9 cellular contexts compared by ENCODE assay signal in genomic region chr10:69335063-69335587, GRCh38. TPM values are rescaled to one million over a fixed set of nuclear protein-coding genes. Genes with fewer than 3 reads are reported as not detected.
DNase-seq lines count a peak whose midpoint lies in the region; ATAC-seq, FAIRE-seq and TF ChIP-seq lines count a peak whose summit lies in the region.
"Had no signal": no experiment of that assay in that cellular context is flagged by ENCODE, and none has a peak within 500 bp of the region (broad histone marks: within the 10 kb centered on the region; RNA-seq: fewer than 3 reads in every experiment).

No MANE protein-coding gene starts in this region.

- peaks cover 16% of the 10 kb centered on the region; the same call in 1 of the 2 replicates for H3K79me1 ChIP-seq in H1 (ENCODE audit: low read depth, low read length)

- H3K9me3 ChIP-seq in H1 (ENCODE audit: insufficient read depth in 2 of 2, low read depth in 1 of 2, low read length in 1 of 2) (no peaks in the 10 kb centered on the region), pancreas (no peaks in the 10 kb centered on the region), MM.1S (replicated peaks; ENCODE audit: insufficient read depth, low read length) (no peaks in the 10 kb centered on the region)

- intact Hi-C loops in pancreas (cut with DNase I) = no loop called here

- H3K4me3 Mint-ChIP-seq in T-helper 1 cell treated with Interleukin-12 subunit alpha and Interleukin-12 subunit beta and Interleukin-4 antibody, amounts not matched to agents 30 μg/mL and 1 μg/mL, for 36 hours = peak overlapping the region; percentile 56

- H4K91ac ChIP-seq in H1 (replicated peaks; ENCODE audit: insufficient read length, low read length) = peak overlapping the region; percentile 39

- peak overlapping the region; percentile 22 for H2BK5ac ChIP-seq in H1 (ENCODE audit: low read depth, low read length)

- no peak overlapping the region for H2BK120ac ChIP-seq in H1 (replicated peaks; ENCODE audit: low read depth, low read length)

- no peaks in the 10 kb centered on the region for H3K27me3 Mint-ChIP-seq in T-helper 1 cell treated with Interleukin-12 subunit alpha and Interleukin-12 subunit beta and Interleukin-4 antibody, amounts not matched to agents 30 μg/mL and 1 μg/mL, for 36 hours (ENCODE audit: low read depth)

- H3K4ac ChIP-seq in H1 (replicated peaks; ENCODE audit: insufficient read length, low read depth, low read length) = peak overlapping the region; percentile 19

- H3K79me2 ChIP-seq in H1 (ENCODE audit: control insufficient read depth in 1 of 2, insufficient read depth in 2 of 2, low read length in 2 of 2) = peaks cover 42 to 97% of the 10 kb centered on the region in 2 experiments
- no peaks in the 10 kb centered on the region for H3K79me2 ChIP-seq in MM.1S (ENCODE audit: low read length)

- H4K8ac ChIP-seq in H1 (ENCODE audit: extremely low read depth, insufficient read depth, low read length) = peak overlapping the region; percentile 60

- H2AFZ ChIP-seq in H1 (ENCODE audit: low read length) (no peak overlapping the region), MM.1S (ENCODE audit: low read length) (no peak overlapping the region)

- H3K4me3 ChIP-seq in H1 (ENCODE audit: extremely low read depth in 1 of 4, insufficient read depth in 2 of 4, low read depth in 3 of 4, low read length in 4 of 4) (no peak overlapping the region), pancreas (no peak overlapping the region), MM.1S (ENCODE audit: low read length) (no peak overlapping the region)

- no peaks in the 10 kb centered on the region for H4K20me1 ChIP-seq in H1 (replicated peaks in 1 of 2; ENCODE audit: control insufficient read depth in 1 of 2, insufficient read depth in 2 of 2, low read length in 2 of 2)
- no peaks in the 10 kb centered on the region for H4K20me1 ChIP-seq in MM.1S (ENCODE audit: insufficient read depth, low read length)

- no peak overlapping the region for H3K56ac ChIP-seq in H1 (replicated peaks; ENCODE audit: insufficient read length, low read depth, low read length)

- POLR2A ChIA-PET in H1 (lab: Charles Lee; ENCODE audit: partially characterized antibody) = interaction anchor here (0.9 to 1.4 kb wide), 4 partner anchors 8 to 16 kb away, joined by 3 to 7 read pairs (median 4); no protein-coding TSS in a partner anchor
- POLR2A ChIA-PET in HEK293T (lab: Yijun Ruan, JAX) = no interaction called here

- 87% methylated on average over 12 of the region's 13 CpGs; no CpG with 5 or more reads in 1 of the 2 experiments for WGBS in H1 (ENCODE audit: extremely low coverage in 1 of 2, insufficient coverage in 1 of 2, insufficient read length in 1 of 2, insufficient replicate concordance in 2 of 2, low coverage in 1 of 2, low lambda C conversion rate in 2 of 2, missing lambda C conversion rate in 1 of 2), 2 experiments
- 82 to 83% methylated on average over 13 of the region's 13 CpGs for WGBS in pancreas, 2 donors

- no peak for TF ChIP-seq EP300 in H1 (IDR thresholded peaks at IDR 0.05; ENCODE audit: borderline replicate concordance in 1 of 2, low read depth in 2 of 2, low read length in 2 of 2)

- H3K18ac ChIP-seq in H1 (ENCODE audit: extremely low read depth, low read length) = peak overlapping the region; percentile 15

- H2AK5ac ChIP-seq in H1 (ENCODE audit: low read depth, low read length) = peak overlapping the region; percentile 87; the same call in 1 of the 2 replicates

- peaks cover 22 to 51% (median 42%) of the 10 kb centered on the region in 4 experiments for H3K4me1 ChIP-seq in H1 (replicated peaks in 1 of 4; ENCODE audit: control insufficient read depth in 3 of 4, insufficient read depth in 4 of 4, low read length in 3 of 4)
- peaks cover 10 to 19% (median 12%) of the 10 kb centered on the region in 3 donors for H3K4me1 ChIP-seq in pancreas
- no peaks in the 10 kb centered on the region for H3K4me1 ChIP-seq in MM.1S (ENCODE audit: low read length)

- H2BK12ac ChIP-seq in H1 (ENCODE audit: low read depth, low read length) = peak overlapping the region; percentile 69; the same call in 1 of the 2 replicates

- no peak for TF ChIP-seq POLR2A in H1 (IDR thresholded peaks at IDR 0.05; ENCODE audit: control extremely low read depth in 1 of 2, low read depth in 2 of 2, low read length in 2 of 2)

- peak overlapping the region; percentile 73; the same call in 1 of the 2 replicates for H2BK15ac ChIP-seq in H1 (ENCODE audit: low read length)

- peak; percentile 66 for ATAC-seq in GM19463 (IDR thresholded peaks at IDR 0.05; ENCODE audit: unreplicated experiment)
- ATAC-seq in pancreas = peak in 3 of 4 donors; percentile 20 to 63 (median 56)

- H3K23ac ChIP-seq in H1 (ENCODE audit: insufficient read length) = no peak overlapping the region

- H3K36me3 ChIP-seq in H1 (ENCODE audit: control insufficient read depth in 2 of 4, insufficient read depth in 4 of 4, low read length in 3 of 4) = peaks cover 0 to 4% (median 0%) of the 10 kb centered on the region in 4 experiments; a peak in 1 of 8 replicates
- no peaks in the 10 kb centered on the region for H3K36me3 ChIP-seq in pancreas
- no peaks in the 10 kb centered on the region for H3K36me3 ChIP-seq in MM.1S (replicated peaks; ENCODE audit: insufficient read depth, low read length)

- CTCF ChIA-PET in H1 (lab: Charles Lee; ENCODE audit: partially characterized antibody) (interaction anchor here (0.9 to 4.0 kb wide), 9 partner anchors 8 to 103 kb away, joined by 3 to 16 read pairs (median 5); no protein-coding TSS in a partner anchor), HEK293T (lab: Yijun Ruan, JAX) (interaction anchor here (0.7 kb wide), 1 partner anchor 58 kb away, joined by 3 read pairs; no protein-coding TSS in a partner anchor)

- peak overlapping the region; percentile 49; the same call in 1 of the 2 replicates for H3K27ac ChIP-seq in H1 (ENCODE audit: low read depth, low read length)
- peak overlapping the region in 2 of 4 donors; percentile 33 to 41 for H3K27ac ChIP-seq in pancreas
- H3K27ac ChIP-seq in MM.1S (ENCODE audit: low read length) = no peak overlapping the region

- H3K4me2 ChIP-seq in H1 (ENCODE audit: insufficient read depth in 1 of 2, low read depth in 2 of 2, low read length in 2 of 2) (no peak overlapping the region), MM.1S (ENCODE audit: low read depth, low read length) (no peak overlapping the region)

- no peaks in the 10 kb centered on the region for H3K36me3 Mint-ChIP-seq in T-helper 1 cell treated with Interleukin-12 subunit alpha and Interleukin-12 subunit beta and Interleukin-4 antibody, amounts not matched to agents 30 μg/mL and 1 μg/mL, for 36 hours (ENCODE audit: low read depth)

- H3K9ac ChIP-seq in H1 (replicated peaks in 1 of 4; ENCODE audit: extremely low read depth in 1 of 4, low read depth in 3 of 4, low read length in 3 of 4) = no peak overlapping the region
- H3K9ac ChIP-seq in MM.1S (ENCODE audit: low read length) = no peak overlapping the region

- TF ChIP-seq CTCF in H1 (IDR thresholded peaks at IDR 0.05; ENCODE audit: control extremely low read depth in 1 of 3, insufficient read depth in 1 of 3, low read depth in 1 of 3, low read length in 3 of 3) (no peak), pancreas (IDR thresholded peaks at IDR 0.05) (no peak), MM.1S (IDR thresholded peaks at IDR 0.05; ENCODE audit: low read length) (no peak)

- H3K27ac Mint-ChIP-seq in T-helper 1 cell treated with Interleukin-12 subunit alpha and Interleukin-12 subunit beta and Interleukin-4 antibody, amounts not matched to agents 30 μg/mL and 1 μg/mL, for 36 hours = peak overlapping the region; percentile 73

- H3K14ac ChIP-seq in H1 (ENCODE audit: insufficient read length) = no peak overlapping the region

- H3K9me3 Mint-ChIP-seq in T-helper 1 cell treated with Interleukin-12 subunit alpha and Interleukin-12 subunit beta and Interleukin-4 antibody, amounts not matched to agents 30 μg/mL and 1 μg/mL, for 36 hours = no peaks in the 10 kb centered on the region

- peak overlapping the region; percentile 24 for H4K5ac ChIP-seq in H1 (ENCODE audit: insufficient read length, low read depth, low read length)

- H3K4me1 Mint-ChIP-seq in T-helper 1 cell treated with Interleukin-12 subunit alpha and Interleukin-12 subunit beta and Interleukin-4 antibody, amounts not matched to agents 30 μg/mL and 1 μg/mL, for 36 hours (ENCODE audit: low read depth) = peaks cover 41% of the 10 kb centered on the region

- no peak overlapping the region; the same call in 1 of the 2 replicates for H2BK20ac ChIP-seq in H1 (ENCODE audit: low read length)

- TF ChIP-seq RAD21 in H1 (IDR thresholded peaks at IDR 0.05 in 1 of 2, conservative IDR thresholded peaks at IDR 0.05 in 1 of 2; ENCODE audit: low read depth in 2 of 2, low read length in 2 of 2) = no peak

- peaks cover 3% of the 10 kb centered on the region; the same call in 1 of the 2 replicates for H3K23me2 ChIP-seq in H1 (ENCODE audit: low read depth, low read length)

- no peaks in the 10 kb centered on the region for H3F3A ChIP-seq in MM.1S (ENCODE audit: insufficient read depth, low read length)

- H3K27me3 ChIP-seq in H1 (replicated peaks in 1 of 4; ENCODE audit: control insufficient read depth in 3 of 4, extremely low read depth in 1 of 4, insufficient read depth in 3 of 4, low read length in 3 of 4) (no peaks in the 10 kb centered on the region), pancreas (no peaks in the 10 kb centered on the region), MM.1S (replicated peaks; ENCODE audit: insufficient read depth, low read length) (no peaks in the 10 kb centered on the region)

- FAIRE-seq in H1 (lab: Jason Lieb, UNC) (no peak), pancreas (lab: Jason Lieb, UNC) (no peak)
- FAIRE-seq: colon had no signal

- no peak for DNase-seq in H1 (ENCODE audit: low read depth in 1 of 2, low spot score in 2 of 2)
- peak in 1 of 6 donors; percentile 35 for DNase-seq in pancreas
- no peak for DNase-seq in MM.1S
- DNase-seq in NCI-H187 (lab: John Stamatoyannopoulos, UW) = no peak
- no peak for DNase-seq in HCEC 1CT
- no peak for DNase-seq in HEK293T (ENCODE audit: extremely low spot score)

- H3K9me2 ChIP-seq in MM.1S (replicated peaks; ENCODE audit: insufficient read depth, low read length) = no peaks in the 10 kb centered on the region

TF ChIP-seq in H1, 55 proteins besides CTCF, POLR2A, EP300 and RAD21 (continues in another document):
- no peak for TF ChIP-seq EGR1 (IDR thresholded peaks at IDR 0.05; ENCODE audit: borderline replicate concordance, low read depth, low read length)

TF ChIP-seq in HEK293T, 16 proteins besides CTCF, POLR2A, EP300 and RAD21 (continues in another document):
- no peak for TF ChIP-seq LEF1 (IDR thresholded peaks at IDR 0.05; ENCODE audit: borderline replicate concordance)
- no peak for TF ChIP-seq ARNT (IDR thresholded peaks at IDR 0.05)

RNA-seq across cellular contexts. Expression of gene HK1, which starts 56.8 kb away (rescaled TPM):
- total RNA-seq in H1 (2021; fragmentation: NEBNext Ultra II Directional; extraction: Animal tissue kit (Norgen Biotek cat#: 25700)) = 237 and 247 TPM in 2 replicates
- 55.8 and 91.2 TPM in 2 replicates for polyA plus RNA-seq in H1 (2011; rRNA removed)
- polyA plus RNA-seq in H1 (2011; cell fraction: cytosol; rRNA removed) = 99.9 TPM
- 110 TPM for polyA plus RNA-seq in H1 (2011; cell fraction: nucleus; rRNA removed)
- 178 to 213 TPM (median 203 TPM) in 4 replicates for polyA plus RNA-seq in H1 (2012, experiment 1 of 2)
- polyA plus RNA-seq in H1 (2012, experiment 2 of 2) = 65.2 TPM
- 115 TPM for polyA plus RNA-seq in H1 (2013, experiment 1 of 2)
- 110 TPM for polyA plus RNA-seq in H1 (2013, experiment 2 of 2)
- 135 and 144 TPM in 2 replicates for polyA minus RNA-seq in H1 (2011; rRNA and poly(A)+ RNA removed)
- polyA minus RNA-seq in H1 (2011; cell fraction: cytosol; rRNA and poly(A)+ RNA removed) = 76.1 TPM
- 44.9 TPM for polyA minus RNA-seq in H1 (2011; cell fraction: nucleus; rRNA and poly(A)+ RNA removed)
- 10 to 100 TPM in 3 of 6 donors, 1 to 10 TPM in 3; 7.2 to 18.1 (median 10.6) TPM for total RNA-seq in pancreas
- 1 to 10 TPM; 6.7 to 8.8 TPM for polyA plus RNA-seq in pancreas

Comparison
In these comparisons a context has a peak if more than half of its experiments do, and no peak if none do; other contexts are left out.
1. RNA of gene HK1, which starts 56.8 kb away (total RNA-seq): 237 to 247 TPM in H1; 7.2 to 18.1 TPM in pancreas; every median in the first group is over 10 times any median in the second.